In genomic region chr7:81449105-81449504, GRCh38 we compare ENCODE assay signal across 1 cellular context.
TF ChIP-seq lines count a peak whose summit lies in the region.

No MANE protein-coding gene starts in this region.

TF ChIP-seq in H1, 55 proteins besides CTCF, POLR2A, EP300 and RAD21:
- TF ChIP-seq MAFK (IDR thresholded peaks at IDR 0.05; ENCODE audit: low read depth, low read length): peak; percentile 54; the same call in 1 of the 2 replicates
- no peak for TF ChIP-seq NANOG (IDR thresholded peaks at IDR 0.05; ENCODE audit: insufficient read depth, low read depth, low read length, poor library complexity, severe bottlenecking)
- TF ChIP-seq SIRT6 (IDR thresholded peaks at IDR 0.05; ENCODE audit: low read length): no peak
- TF ChIP-seq CHD1 (IDR thresholded peaks at IDR 0.05; ENCODE audit: low read depth, low read length): no peak
- TF ChIP-seq SP1 (IDR thresholded peaks at IDR 0.05; ENCODE audit: low read depth, low read length): no peak
- no peak for TF ChIP-seq KDM5A (IDR thresholded peaks at IDR 0.05; ENCODE audit: low read length)
